ENCODE assay signal across 21 cellular contexts in genomic region chr4:14856927-14857220, GRCh38.
DNase-seq lines count a peak whose midpoint lies in the region; ATAC-seq, FAIRE-seq and TF ChIP-seq lines count a peak whose summit lies in the region.
"Had no signal": no experiment of that assay in that cellular context is flagged by ENCODE, and none has a peak within 500 bp of the region (broad histone marks: within the 10 kb centered on the region; RNA-seq: fewer than 3 reads in every experiment).

No MANE protein-coding gene starts in this region.

- H3K4me3 ChIP-seq in fibroblast of pulmonary artery (replicated peaks; ENCODE audit: low read depth, low read length), result no peak overlapping the region
- H3K4me3 ChIP-seq in stomach, result no peak overlapping the region
- H3K4me3 ChIP-seq: GM23338, tibial nerve had no signal

- intact Hi-C loops in activated CD4-positive, alpha-beta T cell treated with anti-CD3 and anti-CD28 coated beads for 36 hours (cut with DNase I, micrococcal nuclease), result loop anchor here (1.0 to 10.0 kb wide), 9 partner anchors 67 to 1200 kb away; partner anchors contain the start of genes CPEB2 (in 2 of the 2), CD38 (in 1 of the 2) and FBXL5 (in 1 of the 2)
- intact Hi-C loops in stomach (cut with DNase I; ENCODE audit: low total_unique reads), result no loop called here

- no peak for TF ChIP-seq POLR2A in stomach (IDR thresholded peaks at IDR 0.05)

- H3K9me3 ChIP-seq in stomach, result no peaks in the 10 kb centered on the region
- H3K9me3 ChIP-seq: tibial nerve had no signal

- peaks cover 28% of the 10 kb centered on the region for H3K4me1 Mint-ChIP-seq in activated CD4-positive, alpha-beta T cell treated with anti-CD3 and anti-CD28 coated beads for 36 hours
- H3K4me1 Mint-ChIP-seq in activated naive CD8-positive, alpha-beta T cell treated with anti-CD3 and anti-CD28 coated beads, Interleukin-2, amount 50 U/mL, for 24 hours, result peaks cover 41% of the 10 kb centered on the region

- H3K4me1 ChIP-seq in stomach, result peaks cover 11 to 24% (median 19%) of the 10 kb centered on the region in 4 donors

- POLR2A ChIA-PET in activated CD4-positive, alpha-beta T cell treated with anti-CD3 and anti-CD28 coated beads for 36 hours (lab: Charles Lee), result interaction anchor here (1.4 kb wide), 1 partner anchor 66 kb away, joined by 3 read pairs; no protein-coding TSS in a partner anchor

- WGBS in stomach, 5 donors, result 79 to 92% (median 88%) methylated on average over 5 of the region's 5 CpGs

- peaks cover 3% of the 10 kb centered on the region for H3K36me3 Mint-ChIP-seq in activated CD4-positive, alpha-beta T cell treated with anti-CD3 and anti-CD28 coated beads for 36 hours (ENCODE audit: low read depth)
- H3K36me3 Mint-ChIP-seq in activated naive CD8-positive, alpha-beta T cell treated with anti-CD3 and anti-CD28 coated beads, Interleukin-2, amount 50 U/mL, for 24 hours (ENCODE audit: low read depth), result peaks cover 15% of the 10 kb centered on the region
- H3K36me3 Mint-ChIP-seq: activated naive CD4-positive, alpha-beta T cell treated with anti-CD3 and anti-CD28 coated beads, Interleukin-2, amount 50 U/mL, for 24 hours; CD4-positive, CD25-positive, alpha-beta regulatory T cell; memory B cell had no signal

- ATAC-seq in activated CD4-positive, alpha-beta T cell treated with anti-CD3 and anti-CD28 coated beads for 36 hours, result no peak
- no peak for ATAC-seq in activated naive CD8-positive, alpha-beta T cell treated with anti-CD3 and anti-CD28 coated beads, Interleukin-2, amount 50 U/mL, for 24 hours
- ATAC-seq in GM21723 (IDR thresholded peaks at IDR 0.05; ENCODE audit: unreplicated experiment), result no peak
- ATAC-seq: GM23338 had no signal

- CTCF ChIA-PET in activated CD4-positive, alpha-beta T cell treated with anti-CD3 and anti-CD28 coated beads for 36 hours (lab: Charles Lee), result interaction anchor here (0.6 kb wide), 1 partner anchor 910 kb away, joined by 3 read pairs; no protein-coding TSS in a partner anchor

- H3K27me3 Mint-ChIP-seq in activated CD4-positive, alpha-beta T cell treated with anti-CD3 and anti-CD28 coated beads for 36 hours, result peaks cover 17% of the 10 kb centered on the region
- peaks cover 21% of the 10 kb centered on the region for H3K27me3 Mint-ChIP-seq in activated naive CD8-positive, alpha-beta T cell treated with anti-CD3 and anti-CD28 coated beads, Interleukin-2, amount 50 U/mL, for 24 hours

- H3K4me3 Mint-ChIP-seq in activated CD4-positive, alpha-beta T cell treated with anti-CD3 and anti-CD28 coated beads for 36 hours, result no peak overlapping the region
- H3K4me3 Mint-ChIP-seq in activated naive CD8-positive, alpha-beta T cell treated with anti-CD3 and anti-CD28 coated beads, Interleukin-2, amount 50 U/mL, for 24 hours, result no peak overlapping the region
- H3K4me3 Mint-ChIP-seq: activated naive CD4-positive, alpha-beta T cell treated with anti-CD3 and anti-CD28 coated beads, Interleukin-2, amount 50 U/mL, for 24 hours; CD4-positive, CD25-positive, alpha-beta regulatory T cell; GM23338; memory B cell had no signal

- TF ChIP-seq EP300 in stomach (IDR thresholded peaks at IDR 0.05), result no peak

- TF ChIP-seq CTCF in fibroblast of pulmonary artery (IDR thresholded peaks at IDR 0.05; ENCODE audit: low read length, missing control alignments), result no peak
- no peak for TF ChIP-seq CTCF in stomach (IDR thresholded peaks at IDR 0.05)
- TF ChIP-seq CTCF in D721Med (IDR thresholded peaks at IDR 0.05; ENCODE audit: insufficient read depth, missing control alignments), result no peak

- H3K27me3 ChIP-seq in stomach, result no peaks in the 10 kb centered on the region
- H3K27me3 ChIP-seq: tibial nerve had no signal

- no peak for DNase-seq in activated CD4-positive, alpha-beta T cell treated with anti-CD3 and anti-CD28 coated beads for 36 hours
- DNase-seq in activated CD4-positive, alpha-beta T cell treated with anti-CD3 and anti-CD28 coated beads for 48 hours, result no peak
- DNase-seq in activated naive CD8-positive, alpha-beta T cell treated with anti-CD3 and anti-CD28 coated beads, Interleukin-2, amount 50 U/mL, for 24 hours, result no peak
- DNase-seq in fibroblast of pulmonary artery (ENCODE audit: low read depth), result peak; percentile 12
- no peak for DNase-seq in stomach
- no peak for DNase-seq in D721Med (ENCODE audit: insufficient read length, low spot score)
- DNase-seq in effector CD8-positive, alpha-beta T cell (lab: John Stamatoyannopoulos, UW), result no peak
- DNase-seq: caudate nucleus, glutamatergic neuron, NCI-H187 treated with DMSO at 0.1 percent for 48 hours, NCI-H510A, WERI-Rb-1 had no signal

- H3K27ac Mint-ChIP-seq in activated CD4-positive, alpha-beta T cell treated with anti-CD3 and anti-CD28 coated beads for 36 hours, result peak overlapping the region; percentile 89
- peak overlapping the region; percentile 93 for H3K27ac Mint-ChIP-seq in activated naive CD8-positive, alpha-beta T cell treated with anti-CD3 and anti-CD28 coated beads, Interleukin-2, amount 50 U/mL, for 24 hours
- H3K27ac Mint-ChIP-seq: GM23338, memory B cell had no signal

- peaks cover 6% of the 10 kb centered on the region for H3K9me3 Mint-ChIP-seq in activated CD4-positive, alpha-beta T cell treated with anti-CD3 and anti-CD28 coated beads for 36 hours (ENCODE audit: low read depth)
- peaks cover 21% of the 10 kb centered on the region for H3K9me3 Mint-ChIP-seq in activated naive CD8-positive, alpha-beta T cell treated with anti-CD3 and anti-CD28 coated beads, Interleukin-2, amount 50 U/mL, for 24 hours
- H3K9me3 Mint-ChIP-seq: activated naive CD4-positive, alpha-beta T cell treated with anti-CD3 and anti-CD28 coated beads, Interleukin-2, amount 50 U/mL, for 24 hours; memory B cell had no signal

- no peaks in the 10 kb centered on the region for H3K36me3 ChIP-seq in stomach
- H3K36me3 ChIP-seq: tibial nerve, WERI-Rb-1 had no signal

- no peak for FAIRE-seq in D721Med (lab: Jason Lieb, UNC)
- FAIRE-seq: A204.1, endometrium, islet of Langerhans had no signal

- H3K27ac ChIP-seq in stomach, result peak overlapping the region in 4 of 5 donors; percentile 26 to 63 (median 56)
- H3K27ac ChIP-seq: WERI-Rb-1 had no signal
